8 cellular contexts compared by ENCODE assay signal in the genomic region with DNA sequence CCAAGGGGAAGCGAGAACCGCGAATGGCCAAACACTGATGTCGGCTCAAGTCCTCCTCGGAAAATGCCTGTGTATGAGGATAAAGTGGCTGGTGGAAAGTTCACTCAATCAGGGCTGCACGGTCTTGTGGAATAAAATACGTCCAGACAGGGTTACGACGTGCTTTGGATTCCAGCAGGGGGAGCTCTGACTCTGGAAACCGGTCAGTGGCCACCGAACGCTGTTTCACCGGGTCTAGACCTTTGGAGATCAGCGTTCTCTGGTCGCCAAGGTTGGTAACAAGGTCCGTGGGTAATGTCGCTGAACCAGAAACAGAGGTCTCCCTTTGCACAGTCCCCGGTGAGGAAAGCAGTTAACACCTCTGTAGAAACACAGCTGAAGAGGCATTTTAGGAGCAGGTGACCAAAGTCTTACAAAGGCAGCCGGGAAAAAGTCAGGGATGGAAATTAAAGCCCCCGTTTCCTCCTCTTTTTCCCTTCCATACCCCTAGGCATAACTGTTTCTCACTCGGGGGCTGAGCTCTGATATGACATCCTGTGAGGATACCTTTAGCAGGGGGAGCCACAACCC. TPM values are rescaled to one million over a fixed set of nuclear protein-coding genes. Genes with fewer than 3 reads are reported as not detected.
DNase-seq lines count a peak whose midpoint lies in the region; ATAC-seq and TF ChIP-seq lines count a peak whose summit lies in the region.

No MANE protein-coding gene starts in this region.

- H3K27ac ChIP-seq in RWPE2 (ENCODE audit: poor library complexity, severe bottlenecking) (no peak overlapping the region), gastroesophageal sphincter (no peak overlapping the region), suprapubic skin (no peak overlapping the region)

- H3K27me3 ChIP-seq in RWPE2 (ENCODE audit: insufficient read depth, poor library complexity, severe bottlenecking) (no peaks in the 10 kb centered on the region), gastroesophageal sphincter (peaks cover 91% of the 10 kb centered on the region), suprapubic skin (peaks cover 55% of the 10 kb centered on the region)

- peak; percentile 92 for ATAC-seq in GM19438 (IDR thresholded peaks at IDR 0.05; ENCODE audit: low read depth, unreplicated experiment)
- ATAC-seq in RWPE2 (ENCODE audit: low read depth): peak; percentile 92
- ATAC-seq in gastroesophageal sphincter: peak; percentile 93
- peak; percentile 87 for ATAC-seq in omental fat pad (ENCODE audit: low FRiP score)

- peaks cover 3% of the 10 kb centered on the region for H3K4me1 ChIP-seq in RWPE2 (ENCODE audit: insufficient read depth, poor library complexity, severe bottlenecking)
- peaks cover 0 to 21% (median 0%) of the 10 kb centered on the region in 3 donors for H3K4me1 ChIP-seq in gastroesophageal sphincter
- peaks cover 15% of the 10 kb centered on the region for H3K4me1 ChIP-seq in suprapubic skin

- H3K36me3 ChIP-seq in RWPE2 (ENCODE audit: low read depth): no peaks in the 10 kb centered on the region
- H3K36me3 ChIP-seq in gastroesophageal sphincter: no peaks in the 10 kb centered on the region
- H3K36me3 ChIP-seq in suprapubic skin: no peaks in the 10 kb centered on the region

- TF ChIP-seq CTCF in RWPE2 (IDR thresholded peaks at IDR 0.05; ENCODE audit: poor library complexity, severe bottlenecking) (peak; percentile 90), gastroesophageal sphincter (IDR thresholded peaks at IDR 0.05) (peak; percentile 70 to 89 (median 84)), omental fat pad (IDR thresholded peaks at IDR 0.05) (peak in 2 of 3 donors; percentile 23 to 62), suprapubic skin (IDR thresholded peaks at IDR 0.05) (peak; percentile 74 to 83)

- TF ChIP-seq POLR2A in gastroesophageal sphincter (IDR thresholded peaks at IDR 0.05) (no peak), suprapubic skin (IDR thresholded peaks at IDR 0.05) (no peak)

- peak; percentile 69 for DNase-seq in AML-193 (lab: John Stamatoyannopoulos, UW)
- peak; percentile 90 for DNase-seq in LoVo (ENCODE audit: low spot score)
- peak; percentile 73 for DNase-seq in RWPE2 (ENCODE audit: low spot score)
- peak; percentile 53 for DNase-seq in activated T-helper 9 cell treated with anti-CD3 and anti-CD28 coated beads, Interleukin-2, amount 50 U/mL, for 16 hours (ENCODE audit: low read depth)
- DNase-seq in omental fat pad (ENCODE audit: low spot score): peak; percentile 58
- DNase-seq in suprapubic skin (ENCODE audit: low spot score in 2 of 2): peak; percentile 86 to 89

- no peaks in the 10 kb centered on the region for H3K9me3 ChIP-seq in RWPE2 (ENCODE audit: severe bottlenecking)
- no peaks in the 10 kb centered on the region for H3K9me3 ChIP-seq in gastroesophageal sphincter
- no peaks in the 10 kb centered on the region for H3K9me3 ChIP-seq in suprapubic skin

- TF ChIP-seq EP300 in gastroesophageal sphincter (IDR thresholded peaks at IDR 0.05): no peak
- TF ChIP-seq EP300 in suprapubic skin (IDR thresholded peaks at IDR 0.05): no peak

- WGBS in gastroesophageal sphincter (ENCODE audit: low coverage in 1 of 2), 2 donors: 0 to 9% methylated on average over 9 to 10 of the region's 21 CpGs
- 3% methylated on average over 21 of the region's 21 CpGs for WGBS in suprapubic skin

- no peak overlapping the region for H3K4me3 ChIP-seq in RWPE2 (ENCODE audit: severe bottlenecking)
- H3K4me3 ChIP-seq in gastroesophageal sphincter: peak overlapping the region in 1 of 2 donors; percentile 22
- peak overlapping the region; percentile 19 for H3K4me3 ChIP-seq in suprapubic skin

RNA-seq across cellular contexts. Expression of a gene that starts 47.8 kb away (rescaled TPM):
- total RNA-seq in gastroesophageal sphincter (1 to 10 TPM; 1.5 to 5.2 (median 4.0) TPM), omental fat pad (1 to 10 TPM in 1 of 4 donors, under 1 TPM in 1, not detected in 2; 0.95 to 1.2 TPM), suprapubic skin (10 to 100 TPM; 11.1 to 17.3 (median 12.5) TPM)
